8 cellular contexts compared by ENCODE assay signal in the genomic region with DNA sequence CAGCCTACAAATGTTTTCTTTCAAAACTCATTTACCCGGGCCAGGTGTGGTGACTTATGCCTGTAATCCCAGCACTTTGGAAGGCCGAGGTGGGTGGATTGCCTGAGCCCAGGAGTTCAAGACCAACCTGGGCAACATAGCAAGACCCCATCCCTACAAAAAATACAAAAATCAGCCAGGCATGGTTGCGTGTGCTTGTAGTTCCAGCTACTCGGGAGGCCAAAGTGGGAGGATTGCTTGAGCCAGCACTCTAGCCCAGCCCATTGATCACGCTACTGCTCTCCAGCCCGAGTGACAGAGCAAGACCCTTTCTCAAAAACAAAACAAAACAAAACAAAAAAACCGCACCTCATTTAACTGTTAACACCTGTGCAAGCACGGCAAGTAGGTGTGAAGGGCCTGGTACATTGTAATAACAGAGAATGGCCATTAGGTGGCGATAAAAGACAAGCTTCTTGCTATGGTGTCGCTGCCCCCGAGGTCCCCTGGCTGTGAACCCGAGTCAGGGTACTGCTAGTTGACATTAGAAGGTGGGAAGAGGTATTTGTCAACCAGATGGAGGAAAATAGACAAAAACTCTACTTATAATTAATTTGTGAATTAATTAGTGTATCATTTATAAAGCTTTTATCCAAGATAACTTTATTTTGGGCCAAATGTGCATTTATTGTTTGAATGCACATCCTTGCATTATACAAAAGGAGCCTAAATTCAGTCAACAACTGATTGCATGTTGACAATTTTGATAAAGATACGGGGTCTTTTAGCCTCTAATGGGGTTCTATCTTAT.
A peak's percentile ranks its signal among the peaks of the same experiment; 100 is the strongest.
DNase-seq lines count a peak whose midpoint lies in the region; FAIRE-seq and TF ChIP-seq lines count a peak whose summit lies in the region.

No MANE protein-coding gene starts in this region.

- TF ChIP-seq POLR2A in uterus (IDR thresholded peaks at IDR 0.05): no peak

- H3K9ac ChIP-seq in OCI-LY1 (ENCODE audit: low read length): no peak overlapping the region

- FAIRE-seq in GM19239 (lab: Jason Lieb, UNC): peak; percentile 78

- no peak overlapping the region for H2AFZ ChIP-seq in OCI-LY1 (ENCODE audit: low read length)

- no peaks in the 10 kb centered on the region for H3K9me3 ChIP-seq in OCI-LY1 (ENCODE audit: low read length)
- no peaks in the 10 kb centered on the region for H3K9me3 ChIP-seq in uterus

- TF ChIP-seq RAD21 in Ishikawa (IDR thresholded peaks at IDR 0.05; ENCODE audit: low read depth): peak; percentile 95

- no peaks in the 10 kb centered on the region for H3K79me2 ChIP-seq in OCI-LY1 (ENCODE audit: insufficient read depth, low read length)

- no peaks in the 10 kb centered on the region for H3K36me3 ChIP-seq in OCI-LY1 (ENCODE audit: insufficient read depth, low read length)
- H3K36me3 ChIP-seq in uterus: no peaks in the 10 kb centered on the region

- intact Hi-C loops in CD14-positive monocyte (cut with micrococcal nuclease) (loop anchor here (2.0 to 5.0 kb wide), 2 partner anchors 197 to 199 kb away; no protein-coding TSS in a partner anchor), uterus (cut with DNase I; ENCODE audit: low total_unique reads) (no loop called here)

- no peaks in the 10 kb centered on the region for H3F3A ChIP-seq in OCI-LY1 (ENCODE audit: insufficient read depth, low read length)

- H3K27me3 ChIP-seq in OCI-LY1 (ENCODE audit: insufficient read depth, low read length) (no peaks in the 10 kb centered on the region), uterus (no peaks in the 10 kb centered on the region)

- H3K9me3 Mint-ChIP-seq in CD14-positive monocyte (no peaks in the 10 kb centered on the region), neural crest cell (no peaks in the 10 kb centered on the region)

- TF ChIP-seq CTCF in CD14-positive monocyte (IDR thresholded peaks at IDR 0.05): peak; percentile 97
- peak; percentile 87 for TF ChIP-seq CTCF in OCI-LY1 (IDR thresholded peaks at IDR 0.05; ENCODE audit: low read length)
- TF ChIP-seq CTCF in fibroblast of pulmonary artery (IDR thresholded peaks at IDR 0.05; ENCODE audit: low read length, missing control alignments): peak; percentile 79
- TF ChIP-seq CTCF in neural crest cell (conservative IDR thresholded peaks at IDR 0.05): peak; percentile 99
- peak; percentile 74 to 84 (median 79) for TF ChIP-seq CTCF in uterus (IDR thresholded peaks at IDR 0.05)

- H3K4me3 ChIP-seq in OCI-LY1 (ENCODE audit: low read depth, low read length, poor library complexity, severe bottlenecking) (no peak overlapping the region), fibroblast of pulmonary artery (replicated peaks; ENCODE audit: low read depth, low read length) (no peak overlapping the region), uterus (no peak overlapping the region)

- DNase-seq in CD14-positive monocyte (ENCODE audit: low spot score): no peak
- DNase-seq in GM19239 (ENCODE audit: insufficient read length, low spot score): peak; percentile 59
- DNase-seq in activated T-cell treated with anti-CD3 and anti-CD28 coated beads for 48 hours (ENCODE audit: low read depth): peak; percentile 10
- peak; percentile 53 for DNase-seq in fibroblast of pulmonary artery (ENCODE audit: low read depth)
- peak; percentile 57 for DNase-seq in neural crest cell (ENCODE audit: low read depth, low spot score)
- peak in 1 of 2 donors; percentile 38 for DNase-seq in uterus

- TF ChIP-seq EP300 in Ishikawa (IDR thresholded peaks at IDR 0.05; ENCODE audit: borderline replicate concordance): no peak

- no peak overlapping the region for H3K4me2 ChIP-seq in OCI-LY1 (ENCODE audit: low read length)

- no peak overlapping the region for H3K4me3 Mint-ChIP-seq in CD14-positive monocyte
- no peak overlapping the region for H3K4me3 Mint-ChIP-seq in neural crest cell

- H3K9me2 ChIP-seq in OCI-LY1 (ENCODE audit: low read depth, low read length): no peaks in the 10 kb centered on the region

- H3K4me1 ChIP-seq in OCI-LY1 (ENCODE audit: insufficient read depth, low read length, severe bottlenecking) (no peaks in the 10 kb centered on the region), uterus (no peaks in the 10 kb centered on the region)

- H3K27me3 Mint-ChIP-seq in CD14-positive monocyte (ENCODE audit: low read depth in 3 of 3) (peaks cover 2 to 4% (median 2%) of the 10 kb centered on the region in 3 donors), neural crest cell (ENCODE audit: low read depth) (peaks cover 26% of the 10 kb centered on the region)

- no peaks in the 10 kb centered on the region for H3K36me3 Mint-ChIP-seq in CD14-positive monocyte
- H3K36me3 Mint-ChIP-seq in neural crest cell (ENCODE audit: low read depth): no peaks in the 10 kb centered on the region

- no peak overlapping the region for H3K27ac ChIP-seq in OCI-LY1 (ENCODE audit: low read depth, low read length, poor library complexity, severe bottlenecking)
- H3K27ac ChIP-seq in uterus: no peak overlapping the region

- no peaks in the 10 kb centered on the region for H3K4me1 Mint-ChIP-seq in CD14-positive monocyte
- peaks cover 11% of the 10 kb centered on the region for H3K4me1 Mint-ChIP-seq in neural crest cell

- H4K20me1 ChIP-seq in OCI-LY1 (ENCODE audit: insufficient read depth, low read length): no peaks in the 10 kb centered on the region

- H3K27ac Mint-ChIP-seq in CD14-positive monocyte: no peak overlapping the region
- no peak overlapping the region for H3K27ac Mint-ChIP-seq in neural crest cell (ENCODE audit: unreplicated experiment)

TF ChIP-seq in Ishikawa, 13 proteins besides CTCF, POLR2A, EP300 and RAD21:
- TF ChIP-seq FOXM1 (IDR thresholded peaks at IDR 0.05; ENCODE audit: borderline replicate concordance, low read depth) (no peak), CEBPB (IDR thresholded peaks at IDR 0.05) (no peak), YY1 (IDR thresholded peaks at IDR 0.05; ENCODE audit: low read depth) (no peak), NFIC (IDR thresholded peaks at IDR 0.05) (no peak), ZBTB7A (IDR thresholded peaks at IDR 0.05; ENCODE audit: low read depth) (no peak), EGR1 (IDR thresholded peaks at IDR 0.05) (no peak), CREB1 (IDR thresholded peaks at IDR 0.05; ENCODE audit: low read depth) (no peak)
- TF ChIP-seq, protein P1, sequence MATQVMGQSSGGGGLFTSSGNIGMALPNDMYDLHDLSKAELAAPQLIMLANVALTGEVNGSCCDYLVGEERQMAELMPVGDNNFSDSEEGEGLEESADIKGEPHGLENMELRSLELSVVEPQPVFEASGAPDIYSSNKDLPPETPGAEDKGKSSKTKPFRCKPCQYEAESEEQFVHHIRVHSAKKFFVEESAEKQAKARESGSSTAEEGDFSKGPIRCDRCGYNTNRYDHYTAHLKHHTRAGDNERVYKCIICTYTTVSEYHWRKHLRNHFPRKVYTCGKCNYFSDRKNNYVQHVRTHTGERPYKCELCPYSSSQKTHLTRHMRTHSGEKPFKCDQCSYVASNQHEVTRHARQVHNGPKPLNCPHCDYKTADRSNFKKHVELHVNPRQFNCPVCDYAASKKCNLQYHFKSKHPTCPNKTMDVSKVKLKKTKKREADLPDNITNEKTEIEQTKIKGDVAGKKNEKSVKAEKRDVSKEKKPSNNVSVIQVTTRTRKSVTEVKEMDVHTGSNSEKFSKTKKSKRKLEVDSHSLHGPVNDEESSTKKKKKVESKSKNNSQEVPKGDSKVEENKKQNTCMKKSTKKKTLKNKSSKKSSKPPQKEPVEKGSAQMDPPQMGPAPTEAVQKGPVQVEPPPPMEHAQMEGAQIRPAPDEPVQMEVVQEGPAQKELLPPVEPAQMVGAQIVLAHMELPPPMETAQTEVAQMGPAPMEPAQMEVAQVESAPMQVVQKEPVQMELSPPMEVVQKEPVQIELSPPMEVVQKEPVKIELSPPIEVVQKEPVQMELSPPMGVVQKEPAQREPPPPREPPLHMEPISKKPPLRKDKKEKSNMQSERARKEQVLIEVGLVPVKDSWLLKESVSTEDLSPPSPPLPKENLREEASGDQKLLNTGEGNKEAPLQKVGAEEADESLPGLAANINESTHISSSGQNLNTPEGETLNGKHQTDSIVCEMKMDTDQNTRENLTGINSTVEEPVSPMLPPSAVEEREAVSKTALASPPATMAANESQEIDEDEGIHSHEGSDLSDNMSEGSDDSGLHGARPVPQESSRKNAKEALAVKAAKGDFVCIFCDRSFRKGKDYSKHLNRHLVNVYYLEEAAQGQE (IDR thresholded peaks at IDR 0.05; ENCODE audit: low read depth): no peak
- TF ChIP-seq, protein P2, sequence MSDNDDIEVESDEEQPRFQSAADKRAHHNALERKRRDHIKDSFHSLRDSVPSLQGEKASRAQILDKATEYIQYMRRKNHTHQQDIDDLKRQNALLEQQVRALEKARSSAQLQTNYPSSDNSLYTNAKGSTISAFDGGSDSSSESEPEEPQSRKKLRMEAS (IDR thresholded peaks at IDR 0.05): no peak
- TF ChIP-seq, protein P3, sequence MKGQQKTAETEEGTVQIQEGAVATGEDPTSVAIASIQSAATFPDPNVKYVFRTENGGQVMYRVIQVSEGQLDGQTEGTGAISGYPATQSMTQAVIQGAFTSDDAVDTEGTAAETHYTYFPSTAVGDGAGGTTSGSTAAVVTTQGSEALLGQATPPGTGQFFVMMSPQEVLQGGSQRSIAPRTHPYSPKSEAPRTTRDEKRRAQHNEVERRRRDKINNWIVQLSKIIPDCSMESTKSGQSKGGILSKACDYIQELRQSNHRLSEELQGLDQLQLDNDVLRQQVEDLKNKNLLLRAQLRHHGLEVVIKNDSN (IDR thresholded peaks at IDR 0.05): no peak
